In the genomic region with DNA sequence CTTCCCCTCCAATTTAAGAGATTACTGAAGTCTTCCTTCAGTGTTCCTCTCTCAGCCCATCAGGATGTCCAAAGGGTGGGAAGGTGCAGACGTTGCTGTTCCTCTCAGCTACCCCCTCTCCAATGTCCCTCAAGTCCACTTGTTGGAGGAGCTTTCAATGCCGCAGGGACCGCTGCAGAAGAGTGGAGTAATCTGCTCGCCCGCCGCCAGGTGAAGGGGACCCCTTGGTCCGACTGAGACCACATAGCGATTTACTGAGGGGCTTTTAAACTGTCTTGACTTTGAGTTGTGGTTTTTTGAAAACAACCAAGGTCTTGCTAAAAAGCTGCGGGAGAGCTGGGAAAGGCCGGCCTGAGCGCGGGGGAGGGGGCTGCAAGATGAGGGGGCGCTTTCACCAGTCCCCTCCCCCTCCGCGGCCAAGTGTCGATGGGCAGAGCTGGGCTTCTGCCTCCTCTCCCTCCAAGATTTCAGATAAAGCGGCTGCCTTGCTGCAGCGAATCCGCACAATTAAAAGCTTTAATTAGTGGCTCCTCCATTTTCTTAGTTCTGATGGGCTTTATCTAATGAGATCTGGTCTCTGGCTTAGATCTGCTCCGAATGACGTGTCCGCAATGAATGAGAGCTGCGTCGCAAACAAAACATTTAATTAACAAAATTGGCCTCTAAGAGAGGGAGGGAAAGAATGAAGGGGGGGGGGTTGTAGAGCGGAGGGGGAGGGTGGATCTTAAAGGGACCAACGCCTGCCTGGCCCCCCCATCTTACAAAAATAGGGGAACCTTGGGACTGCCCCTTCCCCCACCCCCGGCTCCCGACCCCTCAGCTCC, we compare ENCODE assay signal across 1 cellular context.
TF ChIP-seq lines count a peak whose summit lies in the region.

No MANE protein-coding gene starts in this region.

TF ChIP-seq in HEK293, 187 proteins besides CTCF, POLR2A, EP300 and RAD21 (continued from another document):
- TF ChIP-seq, protein P1, sequence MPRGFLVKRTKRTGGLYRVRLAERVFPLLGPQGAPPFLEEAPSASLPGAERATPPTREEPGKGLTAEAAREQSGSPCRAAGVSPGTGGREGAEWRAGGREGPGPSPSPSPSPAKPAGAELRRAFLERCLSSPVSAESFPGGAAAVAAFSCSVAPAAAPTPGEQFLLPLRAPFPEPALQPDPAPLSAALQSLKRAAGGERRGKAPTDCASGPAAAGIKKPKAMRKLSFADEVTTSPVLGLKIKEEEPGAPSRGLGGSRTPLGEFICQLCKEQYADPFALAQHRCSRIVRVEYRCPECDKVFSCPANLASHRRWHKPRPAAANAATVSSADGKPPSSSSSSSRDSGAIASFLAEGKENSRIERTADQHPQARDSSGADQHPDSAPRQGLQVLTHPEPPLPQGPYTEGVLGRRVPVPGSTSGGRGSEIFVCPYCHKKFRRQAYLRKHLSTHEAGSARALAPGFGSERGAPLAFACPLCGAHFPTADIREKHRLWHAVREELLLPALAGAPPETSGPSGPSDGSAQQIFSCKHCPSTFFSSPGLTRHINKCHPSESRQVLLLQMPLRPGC (tag by site-specific recombination; IDR thresholded peaks at IDR 0.05): 0 out of 2 replicates have a peak, but pooled peaks have one; percentile 22
- peak; percentile 49; the same call in 1 of the 2 replicates for TF ChIP-seq GLIS1 (tag by site-specific recombination; IDR thresholded peaks at IDR 0.05)
- peak; percentile 35; the same call in 1 of the 2 replicates for TF ChIP-seq OSR2 (tag by site-specific recombination; IDR thresholded peaks at IDR 0.05)
- no peak for TF ChIP-seq SP2 (tag by site-specific recombination; IDR thresholded peaks at IDR 0.05)
- TF ChIP-seq SP3 (tag by site-specific recombination; IDR thresholded peaks at IDR 0.05): peak; percentile 37; the same call in 1 of the 2 replicates
- TF ChIP-seq, protein P2, sequence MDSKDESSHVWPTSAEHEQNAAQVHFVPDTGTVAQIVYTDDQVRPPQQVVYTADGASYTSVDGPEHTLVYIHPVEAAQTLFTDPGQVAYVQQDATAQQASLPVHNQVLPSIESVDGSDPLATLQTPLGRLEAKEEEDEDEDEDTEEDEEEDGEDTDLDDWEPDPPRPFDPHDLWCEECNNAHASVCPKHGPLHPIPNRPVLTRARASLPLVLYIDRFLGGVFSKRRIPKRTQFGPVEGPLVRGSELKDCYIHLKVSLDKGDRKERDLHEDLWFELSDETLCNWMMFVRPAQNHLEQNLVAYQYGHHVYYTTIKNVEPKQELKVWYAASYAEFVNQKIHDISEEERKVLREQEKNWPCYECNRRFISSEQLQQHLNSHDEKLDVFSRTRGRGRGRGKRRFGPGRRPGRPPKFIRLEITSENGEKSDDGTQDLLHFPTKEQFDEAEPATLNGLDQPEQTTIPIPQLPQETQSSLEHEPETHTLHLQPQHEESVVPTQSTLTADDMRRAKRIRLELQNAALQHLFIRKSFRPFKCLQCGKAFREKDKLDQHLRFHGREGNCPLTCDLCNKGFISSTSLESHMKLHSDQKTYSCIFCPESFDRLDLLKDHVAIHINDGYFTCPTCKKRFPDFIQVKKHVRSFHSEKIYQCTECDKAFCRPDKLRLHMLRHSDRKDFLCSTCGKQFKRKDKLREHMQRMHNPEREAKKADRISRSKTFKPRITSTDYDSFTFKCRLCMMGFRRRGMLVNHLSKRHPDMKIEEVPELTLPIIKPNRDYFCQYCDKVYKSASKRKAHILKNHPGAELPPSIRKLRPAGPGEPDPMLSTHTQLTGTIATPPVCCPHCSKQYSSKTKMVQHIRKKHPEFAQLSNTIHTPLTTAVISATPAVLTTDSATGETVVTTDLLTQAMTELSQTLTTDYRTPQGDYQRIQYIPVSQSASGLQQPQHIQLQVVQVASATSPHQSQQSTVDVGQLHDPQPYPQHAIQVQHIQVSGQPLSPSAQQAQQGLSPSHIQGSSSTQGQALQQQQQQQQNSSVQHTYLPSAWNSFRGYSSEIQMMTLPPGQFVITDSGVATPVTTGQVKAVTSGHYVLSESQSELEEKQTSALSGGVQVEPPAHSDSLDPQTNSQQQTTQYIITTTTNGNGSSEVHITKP (tag by site-specific recombination; IDR thresholded peaks at IDR 0.05): no peak
- TF ChIP-seq, protein P3, sequence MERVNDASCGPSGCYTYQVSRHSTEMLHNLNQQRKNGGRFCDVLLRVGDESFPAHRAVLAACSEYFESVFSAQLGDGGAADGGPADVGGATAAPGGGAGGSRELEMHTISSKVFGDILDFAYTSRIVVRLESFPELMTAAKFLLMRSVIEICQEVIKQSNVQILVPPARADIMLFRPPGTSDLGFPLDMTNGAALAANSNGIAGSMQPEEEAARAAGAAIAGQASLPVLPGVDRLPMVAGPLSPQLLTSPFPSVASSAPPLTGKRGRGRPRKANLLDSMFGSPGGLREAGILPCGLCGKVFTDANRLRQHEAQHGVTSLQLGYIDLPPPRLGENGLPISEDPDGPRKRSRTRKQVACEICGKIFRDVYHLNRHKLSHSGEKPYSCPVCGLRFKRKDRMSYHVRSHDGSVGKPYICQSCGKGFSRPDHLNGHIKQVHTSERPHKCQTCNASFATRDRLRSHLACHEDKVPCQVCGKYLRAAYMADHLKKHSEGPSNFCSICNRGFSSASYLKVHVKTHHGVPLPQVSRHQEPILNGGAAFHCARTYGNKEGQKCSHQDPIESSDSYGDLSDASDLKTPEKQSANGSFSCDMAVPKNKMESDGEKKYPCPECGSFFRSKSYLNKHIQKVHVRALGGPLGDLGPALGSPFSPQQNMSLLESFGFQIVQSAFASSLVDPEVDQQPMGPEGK (tag by site-specific recombination; IDR thresholded peaks at IDR 0.05): peak; percentile 49
- TF ChIP-seq ZNF629 (tag by site-specific recombination; IDR thresholded peaks at IDR 0.05): peak; percentile 64
- TF ChIP-seq, protein P4, sequence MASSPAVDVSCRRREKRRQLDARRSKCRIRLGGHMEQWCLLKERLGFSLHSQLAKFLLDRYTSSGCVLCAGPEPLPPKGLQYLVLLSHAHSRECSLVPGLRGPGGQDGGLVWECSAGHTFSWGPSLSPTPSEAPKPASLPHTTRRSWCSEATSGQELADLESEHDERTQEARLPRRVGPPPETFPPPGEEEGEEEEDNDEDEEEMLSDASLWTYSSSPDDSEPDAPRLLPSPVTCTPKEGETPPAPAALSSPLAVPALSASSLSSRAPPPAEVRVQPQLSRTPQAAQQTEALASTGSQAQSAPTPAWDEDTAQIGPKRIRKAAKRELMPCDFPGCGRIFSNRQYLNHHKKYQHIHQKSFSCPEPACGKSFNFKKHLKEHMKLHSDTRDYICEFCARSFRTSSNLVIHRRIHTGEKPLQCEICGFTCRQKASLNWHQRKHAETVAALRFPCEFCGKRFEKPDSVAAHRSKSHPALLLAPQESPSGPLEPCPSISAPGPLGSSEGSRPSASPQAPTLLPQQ (tag by site-specific recombination; IDR thresholded peaks at IDR 0.05): 0 out of 2 replicates have a peak, but pooled peaks have one; percentile 12
- TF ChIP-seq, protein P5, sequence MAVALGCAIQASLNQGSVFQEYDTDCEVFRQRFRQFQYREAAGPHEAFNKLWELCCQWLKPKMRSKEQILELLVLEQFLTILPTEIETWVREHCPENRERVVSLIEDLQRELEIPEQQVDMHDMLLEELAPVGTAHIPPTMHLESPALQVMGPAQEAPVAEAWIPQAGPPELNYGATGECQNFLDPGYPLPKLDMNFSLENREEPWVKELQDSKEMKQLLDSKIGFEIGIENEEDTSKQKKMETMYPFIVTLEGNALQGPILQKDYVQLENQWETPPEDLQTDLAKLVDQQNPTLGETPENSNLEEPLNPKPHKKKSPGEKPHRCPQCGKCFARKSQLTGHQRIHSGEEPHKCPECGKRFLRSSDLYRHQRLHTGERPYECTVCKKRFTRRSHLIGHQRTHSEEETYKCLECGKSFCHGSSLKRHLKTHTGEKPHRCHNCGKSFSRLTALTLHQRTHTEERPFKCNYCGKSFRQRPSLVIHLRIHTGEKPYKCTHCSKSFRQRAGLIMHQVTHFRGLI (tag by site-specific recombination; IDR thresholded peaks at IDR 0.05): peak; percentile 9; the same call in 1 of the 2 replicates
- 0 out of 2 replicates have a peak, but pooled peaks have one; percentile 20 for TF ChIP-seq ZFP69B (tag by site-specific recombination; IDR thresholded peaks at IDR 0.05)
- peak; percentile 83 for TF ChIP-seq ZNF341 (tag by site-specific recombination; IDR thresholded peaks at IDR 0.05; ENCODE audit: low read depth)
- TF ChIP-seq ZNF23 (tag by site-specific recombination; IDR thresholded peaks at IDR 0.05; ENCODE audit: borderline replicate concordance): no peak
- TF ChIP-seq ZFHX2 (tag by site-specific recombination; conservative IDR thresholded peaks at IDR 0.05): peak; percentile 28
- TF ChIP-seq SCRT2 (tag by site-specific recombination; IDR thresholded peaks at IDR 0.05): peak; percentile 85
- TF ChIP-seq, protein P6, sequence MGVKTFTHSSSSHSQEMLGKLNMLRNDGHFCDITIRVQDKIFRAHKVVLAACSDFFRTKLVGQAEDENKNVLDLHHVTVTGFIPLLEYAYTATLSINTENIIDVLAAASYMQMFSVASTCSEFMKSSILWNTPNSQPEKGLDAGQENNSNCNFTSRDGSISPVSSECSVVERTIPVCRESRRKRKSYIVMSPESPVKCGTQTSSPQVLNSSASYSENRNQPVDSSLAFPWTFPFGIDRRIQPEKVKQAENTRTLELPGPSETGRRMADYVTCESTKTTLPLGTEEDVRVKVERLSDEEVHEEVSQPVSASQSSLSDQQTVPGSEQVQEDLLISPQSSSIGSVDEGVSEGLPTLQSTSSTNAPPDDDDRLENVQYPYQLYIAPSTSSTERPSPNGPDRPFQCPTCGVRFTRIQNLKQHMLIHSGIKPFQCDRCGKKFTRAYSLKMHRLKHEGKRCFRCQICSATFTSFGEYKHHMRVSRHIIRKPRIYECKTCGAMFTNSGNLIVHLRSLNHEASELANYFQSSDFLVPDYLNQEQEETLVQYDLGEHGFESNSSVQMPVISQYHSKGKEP (tag by site-specific recombination; IDR thresholded peaks at IDR 0.05): peak; percentile 56; the same call in 1 of the 2 replicates
- TF ChIP-seq, protein P7, sequence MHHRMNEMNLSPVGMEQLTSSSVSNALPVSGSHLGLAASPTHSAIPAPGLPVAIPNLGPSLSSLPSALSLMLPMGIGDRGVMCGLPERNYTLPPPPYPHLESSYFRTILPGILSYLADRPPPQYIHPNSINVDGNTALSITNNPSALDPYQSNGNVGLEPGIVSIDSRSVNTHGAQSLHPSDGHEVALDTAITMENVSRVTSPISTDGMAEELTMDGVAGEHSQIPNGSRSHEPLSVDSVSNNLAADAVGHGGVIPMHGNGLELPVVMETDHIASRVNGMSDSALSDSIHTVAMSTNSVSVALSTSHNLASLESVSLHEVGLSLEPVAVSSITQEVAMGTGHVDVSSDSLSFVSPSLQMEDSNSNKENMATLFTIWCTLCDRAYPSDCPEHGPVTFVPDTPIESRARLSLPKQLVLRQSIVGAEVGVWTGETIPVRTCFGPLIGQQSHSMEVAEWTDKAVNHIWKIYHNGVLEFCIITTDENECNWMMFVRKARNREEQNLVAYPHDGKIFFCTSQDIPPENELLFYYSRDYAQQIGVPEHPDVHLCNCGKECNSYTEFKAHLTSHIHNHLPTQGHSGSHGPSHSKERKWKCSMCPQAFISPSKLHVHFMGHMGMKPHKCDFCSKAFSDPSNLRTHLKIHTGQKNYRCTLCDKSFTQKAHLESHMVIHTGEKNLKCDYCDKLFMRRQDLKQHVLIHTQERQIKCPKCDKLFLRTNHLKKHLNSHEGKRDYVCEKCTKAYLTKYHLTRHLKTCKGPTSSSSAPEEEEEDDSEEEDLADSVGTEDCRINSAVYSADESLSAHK (tag by site-specific recombination; IDR thresholded peaks at IDR 0.05): no peak
